1 cellular context compared by ENCODE assay signal in the genomic region with DNA sequence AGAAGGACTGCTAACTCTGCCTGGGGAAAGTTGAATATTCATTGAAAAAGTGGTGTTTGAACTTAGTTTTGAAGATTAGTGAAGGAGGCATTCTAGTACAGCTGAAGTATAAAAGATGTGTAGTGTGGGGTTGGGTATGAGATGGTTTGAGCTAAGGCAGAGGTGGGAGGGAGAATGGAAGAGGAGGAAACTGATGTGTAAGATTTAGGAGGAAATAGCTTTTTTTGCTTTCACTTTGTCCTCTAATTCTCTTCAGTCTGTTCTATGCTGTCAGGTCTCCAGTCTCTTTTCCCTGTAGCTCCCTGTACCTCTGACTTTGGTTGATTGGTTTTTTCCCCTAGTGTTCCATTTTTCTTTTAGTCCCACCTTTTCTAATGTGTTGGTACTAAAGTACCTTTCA.
TF ChIP-seq lines count a peak whose summit lies in the region.

No MANE protein-coding gene starts in this region.

TF ChIP-seq in IMR-90, 13 proteins besides CTCF, POLR2A, EP300 and RAD21:
- TF ChIP-seq MXI1 (IDR thresholded peaks at IDR 0.05; ENCODE audit: borderline replicate concordance, low read depth, low read length) (no peak), FOS (IDR thresholded peaks at IDR 0.05; ENCODE audit: low read depth, low read length) (no peak), ELK1 (IDR thresholded peaks at IDR 0.05; ENCODE audit: borderline replicate concordance, low read depth, low read length) (no peak), CHD1 (IDR thresholded peaks at IDR 0.05; ENCODE audit: low read depth, low read length) (no peak), BHLHE40 (IDR thresholded peaks at IDR 0.05; ENCODE audit: low read depth, low read length) (no peak), SMC3 (IDR thresholded peaks at IDR 0.05; ENCODE audit: low read depth, low read length) (no peak)
